In the genomic region with DNA sequence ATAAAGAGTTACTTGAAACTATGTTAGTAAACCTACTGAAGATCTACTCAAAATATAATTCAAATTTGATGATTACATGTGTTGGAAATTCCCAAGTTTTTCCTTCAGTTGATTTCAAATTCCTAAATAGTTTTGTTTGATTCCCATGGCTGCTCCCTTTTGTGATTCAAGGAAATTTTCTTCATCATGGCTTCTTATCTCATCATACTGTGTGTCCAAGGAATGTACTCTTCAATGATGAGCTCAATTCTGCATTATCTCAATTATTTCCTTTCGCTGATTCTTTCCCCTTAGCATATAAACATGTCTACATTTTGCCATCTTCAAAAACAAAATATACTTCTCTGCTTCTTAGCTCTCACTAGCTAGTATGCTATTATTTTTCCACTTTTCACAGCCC, we compare ENCODE assay signal across 23 cellular contexts.
"Had no signal": no experiment of that assay in that cellular context is flagged by ENCODE, and none has a peak within 500 bp of the region (broad histone marks: within the 10 kb centered on the region; RNA-seq: fewer than 3 reads in every experiment).

No MANE protein-coding gene starts in this region.

- H3K27ac ChIP-seq: hepatocyte, psoas muscle, right lobe of liver, testis, tibial nerve, upper lobe of right lung, vagina had no signal

- H3K79me2 ChIP-seq: hepatocyte had no signal

- ATAC-seq: esophagus mucosa; left colon; left ventricle myocardium superior; naive thymus-derived CD4-positive, alpha-beta T cell; psoas muscle; right lobe of liver; stimulated activated naive B cell treated with anti-CD40 and anti-IgM and Interleukin-4, amounts not matched to agents 10 μg/mL and 1 μg/mL and 100 μg/mL, for 72 hours; stimulated activated naive CD8-positive, alpha-beta T cell treated with anti-CD3 and anti-CD28 coated beads, Interleukin-15, amount 100 ng/mL, for 72 hours; upper lobe of right lung had no signal

- H3K36me3 Mint-ChIP-seq: naive thymus-derived CD4-positive, alpha-beta T cell; stimulated activated naive B cell treated with anti-CD40 and anti-IgM and Interleukin-4, amounts not matched to agents 10 μg/mL and 1 μg/mL and 100 μg/mL, for 72 hours had no signal

- DNase-seq: effector memory CD4-positive, alpha-beta T cell; foreskin melanocyte; head of caudate nucleus; left colon; left ventricle myocardium superior; mesendoderm; naive thymus-derived CD4-positive, alpha-beta T cell; nephron progenitor cell; psoas muscle; retina; right lobe of liver; stimulated activated CD4-positive, alpha-beta T cell treated with anti-CD3 and anti-CD28 coated beads, Interleukin-2, amount 100 ng/mL, for 24 hours; stimulated activated CD4-positive, alpha-beta T cell treated with anti-CD3 and anti-CD28 coated beads, Interleukin-4, amount 100 ng/mL, for 4 hours; stimulated activated naive B cell treated with anti-CD40 and anti-IgM and Interleukin-4, amounts not matched to agents 10 μg/mL and 1 μg/mL and 100 μg/mL, for 72 hours; stimulated activated naive CD8-positive, alpha-beta T cell treated with anti-CD3 and anti-CD28 coated beads, Interleukin-15, amount 100 ng/mL, for 72 hours; testis; upper lobe of right lung had no signal

- H3K9me3 Mint-ChIP-seq: stimulated activated naive B cell treated with anti-CD40 and anti-IgM and Interleukin-4, amounts not matched to agents 10 μg/mL and 1 μg/mL and 100 μg/mL, for 72 hours had no signal

- H2AFZ ChIP-seq: hepatocyte had no signal

- H3K4me3 ChIP-seq: hepatocyte, lung, psoas muscle, right lobe of liver, testis, tibial nerve, upper lobe of right lung, vagina had no signal

- H3K27ac Mint-ChIP-seq: naive thymus-derived CD4-positive, alpha-beta T cell; nephron progenitor cell; stimulated activated naive B cell treated with anti-CD40 and anti-IgM and Interleukin-4, amounts not matched to agents 10 μg/mL and 1 μg/mL and 100 μg/mL, for 72 hours; stimulated activated naive CD8-positive, alpha-beta T cell treated with anti-CD3 and anti-CD28 coated beads, Interleukin-15, amount 100 ng/mL, for 72 hours had no signal

- H3K9me3 ChIP-seq: psoas muscle, right lobe of liver, testis, tibial nerve, upper lobe of right lung, vagina had no signal

- H3K27me3 ChIP-seq: hepatocyte, right lobe of liver, testis, tibial nerve, upper lobe of right lung, vagina had no signal

- H3K36me3 ChIP-seq: right lobe of liver, tibial nerve, upper lobe of right lung, vagina had no signal

- H3K4me2 ChIP-seq: hepatocyte had no signal

- H3K4me1 Mint-ChIP-seq: naive thymus-derived CD4-positive, alpha-beta T cell; nephron progenitor cell; stimulated activated naive B cell treated with anti-CD40 and anti-IgM and Interleukin-4, amounts not matched to agents 10 μg/mL and 1 μg/mL and 100 μg/mL, for 72 hours; stimulated activated naive CD8-positive, alpha-beta T cell treated with anti-CD3 and anti-CD28 coated beads, Interleukin-15, amount 100 ng/mL, for 72 hours had no signal

- FAIRE-seq: endometrium had no signal

- H3K4me3 Mint-ChIP-seq: naive thymus-derived CD4-positive, alpha-beta T cell; nephron progenitor cell; stimulated activated naive B cell treated with anti-CD40 and anti-IgM and Interleukin-4, amounts not matched to agents 10 μg/mL and 1 μg/mL and 100 μg/mL, for 72 hours; stimulated activated naive CD8-positive, alpha-beta T cell treated with anti-CD3 and anti-CD28 coated beads, Interleukin-15, amount 100 ng/mL, for 72 hours had no signal

- H3K4me1 ChIP-seq: psoas muscle, right lobe of liver, testis, tibial nerve, upper lobe of right lung, vagina had no signal

- H3K27me3 Mint-ChIP-seq: naive thymus-derived CD4-positive, alpha-beta T cell; stimulated activated naive B cell treated with anti-CD40 and anti-IgM and Interleukin-4, amounts not matched to agents 10 μg/mL and 1 μg/mL and 100 μg/mL, for 72 hours had no signal
